10 cellular contexts compared by ENCODE assay signal in the genomic region with DNA sequence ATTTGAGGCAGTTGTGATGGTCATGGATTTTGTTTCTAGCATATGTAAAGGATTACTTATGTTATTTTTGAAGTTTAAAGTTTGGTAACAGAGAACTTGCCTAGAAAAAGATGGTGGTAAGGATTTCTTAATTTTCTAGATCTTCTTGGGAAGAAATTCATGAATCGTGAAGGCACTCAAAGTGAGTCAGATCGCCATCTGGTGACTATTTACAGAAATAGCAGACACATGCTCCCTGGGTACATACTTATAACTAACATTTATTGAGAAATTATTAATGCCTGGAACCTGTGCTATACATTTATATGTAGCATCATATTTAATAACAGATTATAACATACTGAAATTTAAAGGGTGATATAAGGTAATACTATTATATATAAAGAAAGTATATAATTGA.
DNase-seq lines count a peak whose midpoint lies in the region; FAIRE-seq and TF ChIP-seq lines count a peak whose summit lies in the region.
"Had no signal": no experiment of that assay in that cellular context is flagged by ENCODE, and none has a peak within 500 bp of the region (broad histone marks: within the 10 kb centered on the region; RNA-seq: fewer than 3 reads in every experiment).

No MANE protein-coding gene starts in this region.

- no peaks in the 10 kb centered on the region for H3K4me1 ChIP-seq in small intestine (ENCODE audit: control insufficient read depth in 2 of 2, insufficient read depth in 1 of 2, low read depth in 1 of 2, low read length in 1 of 2)

- H3K27me3 ChIP-seq in small intestine (ENCODE audit: control insufficient read depth in 2 of 2, insufficient read depth in 2 of 2, low read length in 2 of 2) = no peaks in the 10 kb centered on the region

- peak; percentile 11 for TF ChIP-seq CTCF in HFF-Myc (IDR thresholded peaks at IDR 0.05; ENCODE audit: low read depth, low read length, missing control alignments)
- TF ChIP-seq CTCF in glutamatergic neuron (IDR thresholded peaks at IDR 0.05; ENCODE audit: partially characterized antibody, unreplicated experiment) = peak; percentile 60

- DNase-seq in AML-193 (lab: John Stamatoyannopoulos, UW) (peak; percentile 33 to 39), HFF-Myc (ENCODE audit: extremely low read depth, low read depth) (no peak), RPMI8226 (peak; percentile 10), glutamatergic neuron (no peak), small intestine (no peak), NCI-H510A treated with DMSO at 0.1 percent for 48 hours (lab: John Stamatoyannopoulos, UW) (no peak), cerebellum (ENCODE audit: low spot score) (no peak)
- DNase-seq in activated effector memory CD4-positive, alpha-beta T cell treated with anti-CD3 and anti-CD28 coated beads, Interleukin-2, amount 50 U/mL, for 16 hours = no peak

- no peaks in the 10 kb centered on the region for H3K36me3 Mint-ChIP-seq in glutamatergic neuron (ENCODE audit: unreplicated experiment)
- H3K36me3 Mint-ChIP-seq: activated naive CD4-positive, alpha-beta T cell treated with anti-CD3 and anti-CD28 coated beads, Interleukin-2, amount 50 U/mL, for 24 hours had no signal

- no peak overlapping the region for H3K27ac Mint-ChIP-seq in glutamatergic neuron (ENCODE audit: unreplicated experiment)
- H3K27ac Mint-ChIP-seq: activated naive CD4-positive, alpha-beta T cell treated with anti-CD3 and anti-CD28 coated beads, Interleukin-2, amount 50 U/mL, for 24 hours had no signal

- peaks cover 6% of the 10 kb centered on the region for H3K27me3 Mint-ChIP-seq in glutamatergic neuron (ENCODE audit: unreplicated experiment)
- H3K27me3 Mint-ChIP-seq: activated naive CD4-positive, alpha-beta T cell treated with anti-CD3 and anti-CD28 coated beads, Interleukin-2, amount 50 U/mL, for 24 hours had no signal

- H3K4me1 Mint-ChIP-seq in glutamatergic neuron (ENCODE audit: low read depth, unreplicated experiment) = peaks cover 20% of the 10 kb centered on the region
- H3K4me1 Mint-ChIP-seq: activated naive CD4-positive, alpha-beta T cell treated with anti-CD3 and anti-CD28 coated beads, Interleukin-2, amount 50 U/mL, for 24 hours had no signal

- H3K4me3 ChIP-seq in HFF-Myc (replicated peaks; ENCODE audit: low read depth, low read length) (no peak overlapping the region), small intestine (ENCODE audit: low read depth in 1 of 2, low read length in 2 of 2) (no peak overlapping the region)

- no peaks in the 10 kb centered on the region for H3K36me3 ChIP-seq in small intestine (ENCODE audit: control insufficient read depth in 2 of 2, insufficient read depth in 2 of 2, low read length in 2 of 2)

- H3K9me3 Mint-ChIP-seq in glutamatergic neuron (ENCODE audit: unreplicated experiment) = peaks cover 6% of the 10 kb centered on the region

- no peak overlapping the region for H3K27ac ChIP-seq in small intestine (ENCODE audit: low read depth in 1 of 2, low read length in 1 of 2)

- H3K9me3 ChIP-seq in small intestine (ENCODE audit: control insufficient read depth, low read depth) = no peaks in the 10 kb centered on the region

- FAIRE-seq in small intestine (lab: Jason Lieb, UNC) = no peak
- FAIRE-seq: islet of Langerhans had no signal

- WGBS in small intestine, 3 donors = 24 to 35% (median 33%) methylated on average over 2 of the region's 2 CpGs

- no peak overlapping the region for H3K4me3 Mint-ChIP-seq in glutamatergic neuron (ENCODE audit: unreplicated experiment)
- H3K4me3 Mint-ChIP-seq: activated naive CD4-positive, alpha-beta T cell treated with anti-CD3 and anti-CD28 coated beads, Interleukin-2, amount 50 U/mL, for 24 hours had no signal

Comparison
In these comparisons a context has a peak if more than half of its experiments do, and no peak if none do; other contexts are left out.
1. DNase-seq: peak in AML-193 (2 of 2) and RPMI8226 (single experiment); none in HFF-Myc (single experiment), glutamatergic neuron (single experiment), small intestine (single experiment), NCI-H510A treated with DMSO at 0.1 percent for 48 hours (single experiment), activated effector memory CD4-positive, alpha-beta T cell treated with anti-CD3 and anti-CD28 coated beads, Interleukin-2, amount 50 U/mL, for 16 hours (single experiment) and cerebellum (single experiment).